Comparison of ENCODE assay signal across 19 cellular contexts in the genomic region with DNA sequence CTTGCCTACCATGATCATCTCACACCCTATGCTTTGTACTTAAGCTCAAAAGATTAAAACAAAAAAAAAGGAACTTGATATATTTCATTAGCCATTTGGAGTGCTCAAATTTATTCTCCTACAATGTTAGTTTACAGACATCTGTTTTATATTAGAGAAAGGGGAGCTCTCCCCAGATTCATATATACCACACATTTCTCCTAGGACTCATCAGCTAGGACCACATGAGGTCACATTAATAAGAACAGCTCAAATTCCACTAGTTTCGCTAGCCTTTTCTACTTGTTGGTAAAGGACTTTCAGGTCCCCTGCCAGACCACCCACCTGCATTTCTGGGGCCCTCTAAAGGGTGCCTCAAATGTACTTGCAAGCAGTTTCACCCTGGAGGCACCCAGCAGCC.
"Had no signal": no experiment of that assay in that cellular context is flagged by ENCODE, and none has a peak within 500 bp of the region (broad histone marks: within the 10 kb centered on the region; RNA-seq: fewer than 3 reads in every experiment).

No MANE protein-coding gene starts in this region.

- H3K36me3 ChIP-seq: adrenal gland, neutrophil, sigmoid colon, thyroid gland had no signal

- ATAC-seq: activated T-cell treated with anti-CD3 and anti-CD28 coated beads, Interleukin-2, amount 50 U/mL, for 72 hours; left cardiac atrium; natural killer cell; stimulated activated naive B cell treated with anti-CD40 and anti-IgM and Interleukin-4, amounts not matched to agents 10 μg/mL and 1 μg/mL and 100 μg/mL, for 72 hours had no signal

- DNase-seq: activated CD4-positive, CD25-positive, alpha-beta regulatory T cell treated with anti-CD3 and anti-CD28 coated beads, Interleukin-2, amount 50 U/mL, for 72 hours; activated CD8-positive, alpha-beta memory T cell treated with anti-CD3 and anti-CD28 coated beads for 24 hours; activated CD8-positive, alpha-beta memory T cell treated with anti-CD3 and anti-CD28 coated beads, Interleukin-2, amount 50 U/mL, for 48 hours; activated effector memory CD4-positive, alpha-beta T cell treated with anti-CD3 and anti-CD28 coated beads, Interleukin-2, amount 50 U/mL, for 16 hours; activated T-cell treated with anti-CD3 and anti-CD28 coated beads, Interleukin-2, amount 50 U/mL, for 72 hours; adrenal gland; cortex of kidney; erythroblast; left cardiac atrium; mesendoderm; natural killer cell; sigmoid colon; stimulated activated CD4-positive, alpha-beta T cell treated with anti-CD3 and anti-CD28 coated beads, Interleukin-4, amount 100 ng/mL, for 4 hours; stimulated activated naive B cell treated with anti-CD40 and anti-IgM and Interleukin-4, amounts not matched to agents 10 μg/mL and 1 μg/mL and 100 μg/mL, for 72 hours; T-helper 1 cell; T1000; thyroid gland had no signal

- H3K9me3 ChIP-seq: adrenal gland, neutrophil, sigmoid colon, thyroid gland had no signal

- H3K27ac ChIP-seq: adrenal gland, hepatocyte, neutrophil, sigmoid colon, thyroid gland had no signal

- H3K4me1 ChIP-seq: thyroid gland had no signal

- H3K4me3 ChIP-seq: adrenal gland, hepatocyte, sigmoid colon, thyroid gland had no signal

- H3K4me2 ChIP-seq: hepatocyte had no signal

- H2AFZ ChIP-seq: hepatocyte had no signal

- H3K27me3 ChIP-seq: adrenal gland, hepatocyte, neutrophil, sigmoid colon, thyroid gland had no signal
